Comparison of ENCODE assay signal across 1 cellular context in genomic region chr16:89064606-89065444, GRCh38.
TF ChIP-seq lines count a peak whose summit lies in the region.

No MANE protein-coding gene starts in this region.

TF ChIP-seq in HEK293, 187 proteins besides CTCF, POLR2A, EP300 and RAD21 (continued from another document):
- TF ChIP-seq ZNF518A (tag by site-specific recombination; conservative IDR thresholded peaks at IDR 0.05; ENCODE audit: low read depth) = no peak
- TF ChIP-seq ZNF785 (tag by site-specific recombination; IDR thresholded peaks at IDR 0.05) = no peak
- TF ChIP-seq EGR2 (tag by site-specific recombination; IDR thresholded peaks at IDR 0.05; ENCODE audit: low read depth) = peak; percentile 61
